ENCODE assay signal across 24 cellular contexts in genomic region chr4:150999091-150999490, GRCh38. TPM values are rescaled to one million over a fixed set of nuclear protein-coding genes. Genes with fewer than 3 reads are reported as not detected.
DNase-seq lines count a peak whose midpoint lies in the region; ATAC-seq and TF ChIP-seq lines count a peak whose summit lies in the region.
"Had no signal": no experiment of that assay in that cellular context is flagged by ENCODE, and none has a peak within 500 bp of the region (broad histone marks: within the 10 kb centered on the region; RNA-seq: fewer than 3 reads in every experiment).

No MANE protein-coding gene starts in this region.

- peaks cover 10% of the 10 kb centered on the region for H3K36me3 Mint-ChIP-seq in activated T-helper 1 cell treated with anti-CD3 and anti-CD28 coated beads, Interleukin-12 subunit alpha, Interleukin-12 subunit beta, Interleukin-2, Interleukin-4 antibody, amounts not matched to agents 30 ng/mL and 10 ng/mL and 1 ng/mL, durations not matched to agents 14 hours and 24 hours and 36 hours (ENCODE audit: low read depth)

- no peak overlapping the region for H3K4me3 ChIP-seq in BLaER1 treated with 17β-estradiol and CSF1 and Interleukin-3, amounts not matched to agents 10 nM and 100 nM
- no peak overlapping the region for H3K4me3 ChIP-seq in OCI-LY7 (ENCODE audit: low read depth, low read length, poor library complexity, severe bottlenecking)
- H3K4me3 ChIP-seq in ectodermal cell (ENCODE audit: insufficient read depth, low read depth, low read length) = no peak overlapping the region
- no peak overlapping the region for H3K4me3 ChIP-seq in spleen
- H3K4me3 ChIP-seq: esophagus squamous epithelium, gastroesophageal sphincter, HAP-1, right atrium auricular region, SJCRH30, tibial artery had no signal

- TF ChIP-seq CTCF in OCI-LY7 (conservative IDR thresholded peaks at IDR 0.05; ENCODE audit: low read length) = no peak
- no peak for TF ChIP-seq CTCF in spleen (IDR thresholded peaks at IDR 0.05 in 8 of 11, conservative IDR thresholded peaks at IDR 0.05 in 3 of 11)

- peak; percentile 77 for DNase-seq in KBM-7
- peak; percentile 32 for DNase-seq in OCI-LY7 (ENCODE audit: low spot score)
- DNase-seq in H4 (ENCODE audit: low spot score) = no peak
- DNase-seq in spleen = no peak
- DNase-seq in activated T-helper 1 cell treated with anti-CD3 and anti-CD28 coated beads, Interleukin-12 subunit alpha, Interleukin-12 subunit beta, Interleukin-2, Interleukin-4 antibody, amounts not matched to agents 30 ng/mL and 10 ng/mL and 1 ng/mL, durations not matched to agents 14 hours and 24 hours and 36 hours (ENCODE audit: low spot score) = no peak
- DNase-seq: activated naive CD8-positive, alpha-beta T cell treated with anti-CD3 and anti-CD28 coated beads, Interleukin-2, amount 10 ng/mL, durations not matched to agents 7 days and 5 days; activated T-cell treated with anti-CD3 and anti-CD28 coated beads, Interleukin-2, amount 50 U/mL, for 4 hours; effector memory CD4-positive, alpha-beta T cell; esophagus squamous epithelium; mesendoderm; naive thymus-derived CD4-positive, alpha-beta T cell; NCI-H1417; NCI-H524 treated with DMSO at 0.1 percent for 48 hours; SJCRH30; stimulated activated CD4-positive, alpha-beta T cell treated with anti-CD3 and anti-CD28 coated beads, Interleukin-15, amount 100 ng/mL, for 24 hours; tibial artery had no signal

- H3K9me2 ChIP-seq in OCI-LY7 (ENCODE audit: insufficient read depth, low read length) = no peaks in the 10 kb centered on the region

- H3K27ac ChIP-seq in BLaER1 treated with 17β-estradiol and CSF1 and Interleukin-3, amounts not matched to agents 10 nM and 100 nM = peak overlapping the region in 3 of 11 experiments; percentile 5 to 43 (median 17); a peak in 2 of 22 replicates
- no peak overlapping the region for H3K27ac ChIP-seq in OCI-LY7 (ENCODE audit: low read depth, low read length, poor library complexity, severe bottlenecking)
- peak overlapping the region; percentile 30 for H3K27ac ChIP-seq in ectodermal cell (ENCODE audit: insufficient read depth, low read depth, low read length, poor library complexity, severe bottlenecking)
- peak overlapping the region in 3 of 8 donors; percentile 13 to 35 (median 26) for H3K27ac ChIP-seq in spleen
- H3K27ac ChIP-seq: esophagus squamous epithelium, gastroesophageal sphincter, KMS-11, right atrium auricular region, SJCRH30, tibial artery had no signal

- H3K4me1 Mint-ChIP-seq in activated T-helper 1 cell treated with anti-CD3 and anti-CD28 coated beads, Interleukin-12 subunit alpha, Interleukin-12 subunit beta, Interleukin-2, Interleukin-4 antibody, amounts not matched to agents 30 ng/mL and 10 ng/mL and 1 ng/mL, durations not matched to agents 14 hours and 24 hours and 36 hours (ENCODE audit: low read depth) = peaks cover 3% of the 10 kb centered on the region

- WGBS in ectodermal cell, 2 experiments = 100% methylated on average over 1 of the region's 1 CpG
- 27 to 44% (median 31%) methylated on average over 1 of the region's 1 CpG for WGBS in spleen, 5 donors

- POLR2A ChIA-PET in OCI-LY7 (lab: Charles Lee) = interaction anchor here (0.6 kb wide), 1 partner anchor 39 kb away, joined by 3 read pairs; no protein-coding TSS in a partner anchor

- peaks cover 1 to 7% (median 2%) of the 10 kb centered on the region in 11 experiments; a peak in 16 of 22 replicates for H3K9me3 ChIP-seq in BLaER1 treated with 17β-estradiol and CSF1 and Interleukin-3, amounts not matched to agents 10 nM and 100 nM (replicated peaks in 1 of 11)
- H3K9me3 ChIP-seq in OCI-LY7 (ENCODE audit: low read length) = no peaks in the 10 kb centered on the region
- H3K9me3 ChIP-seq in ectodermal cell (ENCODE audit: control insufficient read depth, low read length) = no peaks in the 10 kb centered on the region
- H3K9me3 ChIP-seq in spleen = no peaks in the 10 kb centered on the region
- H3K9me3 ChIP-seq: esophagus squamous epithelium, gastroesophageal sphincter, HAP-1, right atrium auricular region, SJCRH30, tibial artery had no signal

- H3K27me3 Mint-ChIP-seq in activated T-helper 1 cell treated with anti-CD3 and anti-CD28 coated beads, Interleukin-12 subunit alpha, Interleukin-12 subunit beta, Interleukin-2, Interleukin-4 antibody, amounts not matched to agents 30 ng/mL and 10 ng/mL and 1 ng/mL, durations not matched to agents 14 hours and 24 hours and 36 hours (ENCODE audit: insufficient read depth) = no peaks in the 10 kb centered on the region
- H3K27me3 Mint-ChIP-seq: activated naive CD8-positive, alpha-beta T cell treated with anti-CD3 and anti-CD28 coated beads, Interleukin-2, amount 10 ng/mL, durations not matched to agents 7 days and 5 days; naive thymus-derived CD4-positive, alpha-beta T cell had no signal

- no peaks in the 10 kb centered on the region for H3K9me3 Mint-ChIP-seq in activated T-helper 1 cell treated with anti-CD3 and anti-CD28 coated beads, Interleukin-12 subunit alpha, Interleukin-12 subunit beta, Interleukin-2, Interleukin-4 antibody, amounts not matched to agents 30 ng/mL and 10 ng/mL and 1 ng/mL, durations not matched to agents 14 hours and 24 hours and 36 hours
- H3K9me3 Mint-ChIP-seq: activated naive CD8-positive, alpha-beta T cell treated with anti-CD3 and anti-CD28 coated beads, Interleukin-2, amount 10 ng/mL, durations not matched to agents 7 days and 5 days; activated T-cell treated with anti-CD3 and anti-CD28 coated beads, Interleukin-2, amount 50 U/mL, for 4 hours had no signal

- peaks cover 0 to 10% (median 0%) of the 10 kb centered on the region in 11 experiments; a peak in 5 of 22 replicates for H3K36me3 ChIP-seq in BLaER1 treated with 17β-estradiol and CSF1 and Interleukin-3, amounts not matched to agents 10 nM and 100 nM
- peaks cover 23% of the 10 kb centered on the region for H3K36me3 ChIP-seq in OCI-LY7 (ENCODE audit: insufficient read depth, low read length)
- no peaks in the 10 kb centered on the region for H3K36me3 ChIP-seq in ectodermal cell (ENCODE audit: control insufficient read depth, insufficient read depth, low read length)
- H3K36me3 ChIP-seq in spleen = peaks cover 0 to 3% (median 0%) of the 10 kb centered on the region in 6 donors
- H3K36me3 ChIP-seq: esophagus squamous epithelium, HAP-1, right atrium auricular region, SJCRH30 had no signal

- TF ChIP-seq POLR2A in spleen (IDR thresholded peaks at IDR 0.05) = no peak

- H3K27me3 ChIP-seq in BLaER1 treated with 17β-estradiol and CSF1 and Interleukin-3, amounts not matched to agents 10 nM and 100 nM = no peaks in the 10 kb centered on the region
- H3K27me3 ChIP-seq in ectodermal cell (ENCODE audit: control insufficient read depth, insufficient read depth, low read length, poor library complexity, severe bottlenecking) (no peaks in the 10 kb centered on the region), spleen (replicated peaks in 1 of 7) (no peaks in the 10 kb centered on the region)
- H3K27me3 ChIP-seq: esophagus squamous epithelium, gastroesophageal sphincter, right atrium auricular region, SJCRH30, tibial artery had no signal

- peaks cover 93% of the 10 kb centered on the region for H3K79me2 ChIP-seq in OCI-LY7 (ENCODE audit: insufficient read depth, low read depth, low read length)

- peaks cover 8 to 25% (median 18%) of the 10 kb centered on the region in 10 experiments; a peak in 19 of 20 replicates for H3K4me1 ChIP-seq in BLaER1 treated with 17β-estradiol and CSF1 and Interleukin-3, amounts not matched to agents 10 nM and 100 nM
- peaks cover 25% of the 10 kb centered on the region for H3K4me1 ChIP-seq in OCI-LY7 (ENCODE audit: insufficient read depth, low read length, poor library complexity, severe bottlenecking)
- no peaks in the 10 kb centered on the region for H3K4me1 ChIP-seq in ectodermal cell (ENCODE audit: control insufficient read depth, insufficient read depth, low read length)
- H3K4me1 ChIP-seq in spleen = peaks cover 0 to 33% (median 13%) of the 10 kb centered on the region in 6 donors
- H3K4me1 ChIP-seq: esophagus squamous epithelium, gastroesophageal sphincter, HAP-1, right atrium auricular region, SJCRH30, tibial artery had no signal

- ATAC-seq in HG03139 (IDR thresholded peaks at IDR 0.05; ENCODE audit: unreplicated experiment) = no peak
- ATAC-seq: activated T-cell treated with anti-CD3 and anti-CD28 coated beads, Interleukin-2, amount 50 U/mL, for 4 hours; gastroesophageal sphincter; naive thymus-derived CD4-positive, alpha-beta T cell had no signal

- H3K4me3 Mint-ChIP-seq in activated T-helper 1 cell treated with anti-CD3 and anti-CD28 coated beads, Interleukin-12 subunit alpha, Interleukin-12 subunit beta, Interleukin-2, Interleukin-4 antibody, amounts not matched to agents 30 ng/mL and 10 ng/mL and 1 ng/mL, durations not matched to agents 14 hours and 24 hours and 36 hours = no peak overlapping the region
- H3K4me3 Mint-ChIP-seq: activated naive CD8-positive, alpha-beta T cell treated with anti-CD3 and anti-CD28 coated beads, Interleukin-2, amount 10 ng/mL, durations not matched to agents 7 days and 5 days; activated T-cell treated with anti-CD3 and anti-CD28 coated beads, Interleukin-2, amount 50 U/mL, for 4 hours; T-helper 2 cell treated with Interferon-gamma antibody and Interleukin-4, amounts not matched to agents 5 μg/mL and 100 μg/mL, for 36 hours had no signal

- in situ Hi-C loops in KBM-7 (cut with MboI; ENCODE audit: low pct_unique_long_range_greater_than_20kb, low sequenced_read_pairs) = no loop called here

- H2AFZ ChIP-seq in OCI-LY7 (ENCODE audit: low read length) = no peak overlapping the region

- H4K20me1 ChIP-seq in BLaER1 treated with 17β-estradiol and CSF1 and Interleukin-3, amounts not matched to agents 10 nM and 100 nM = no peaks in the 10 kb centered on the region
- peaks cover 11% of the 10 kb centered on the region for H4K20me1 ChIP-seq in OCI-LY7 (ENCODE audit: insufficient read depth, low read length)

- no peak overlapping the region for H3K27ac Mint-ChIP-seq in activated T-helper 1 cell treated with anti-CD3 and anti-CD28 coated beads, Interleukin-12 subunit alpha, Interleukin-12 subunit beta, Interleukin-2, Interleukin-4 antibody, amounts not matched to agents 30 ng/mL and 10 ng/mL and 1 ng/mL, durations not matched to agents 14 hours and 24 hours and 36 hours
- H3K27ac Mint-ChIP-seq: activated naive CD8-positive, alpha-beta T cell treated with anti-CD3 and anti-CD28 coated beads, Interleukin-2, amount 10 ng/mL, durations not matched to agents 7 days and 5 days; T-helper 2 cell treated with Interferon-gamma antibody and Interleukin-4, amounts not matched to agents 5 μg/mL and 100 μg/mL, for 36 hours had no signal

- BruUV-seq in OCI-LY7 (replicated peaks; lab: Mats Ljungman, UMichigan) = no TSS peak

- CTCF ChIA-PET in OCI-LY7 (lab: Charles Lee; ENCODE audit: unreplicated experiment) = no interaction called here

- H3K4me2 ChIP-seq in BLaER1 treated with 17β-estradiol and CSF1 and Interleukin-3, amounts not matched to agents 10 nM and 100 nM = peak overlapping the region in 10 of 11 experiments; percentile 13 to 63 (median 34); a peak in 14 of 22 replicates
- H3K4me2 ChIP-seq in OCI-LY7 (ENCODE audit: low read length) = peak overlapping the region; percentile 48
- H3K4me2 ChIP-seq: KMS-11 had no signal

- intact Hi-C loops in OCI-LY7 (cut with micrococcal nuclease; ENCODE audit: unreplicated experiment) (no loop called here), spleen (cut with DNase I; ENCODE audit: low total_unique reads) (no loop called here)
- intact Hi-C loops in activated T-helper 1 cell treated with anti-CD3 and anti-CD28 coated beads, Interleukin-12 subunit alpha, Interleukin-12 subunit beta, Interleukin-2, Interleukin-4 antibody, amounts not matched to agents 30 ng/mL and 10 ng/mL and 1 ng/mL, durations not matched to agents 14 hours and 24 hours and 36 hours (cut with micrococcal nuclease) = no loop called here

- H3K9ac ChIP-seq in BLaER1 treated with 17β-estradiol and CSF1 and Interleukin-3, amounts not matched to agents 10 nM and 100 nM = 0 out of 22 replicates have a peak overlapping the region, but pooled peaks of 1 of the 11 experiments have one; percentile 6
- H3K9ac ChIP-seq: KMS-11 had no signal

RNA-seq across cellular contexts. Expression of gene LRBA, which starts 16.0 kb away (rescaled TPM):
- 48.9 and 60.4 TPM in 2 replicates for total RNA-seq in OCI-LY7 (2014; rRNA removed; shearing (Covaris generic))
- total RNA-seq in OCI-LY7 (2022) = 63.2 and 66.7 TPM in 2 replicates
- 53.5 TPM for polyA plus RNA-seq in ectodermal cell (2013, experiment 1 of 4)
- 69.1 TPM for polyA plus RNA-seq in ectodermal cell (2013, experiment 2 of 4)
- polyA plus RNA-seq in ectodermal cell (2013, experiment 3 of 4) = 38.7 TPM
- 45.4 TPM for polyA plus RNA-seq in ectodermal cell (2013, experiment 4 of 4)
- 31.1 and 31.7 TPM in 2 replicates for total RNA-seq in H4 (2014; rRNA removed; shearing (Covaris generic))
- total RNA-seq in spleen = 10 to 100 TPM; 49.9 to 84.9 (median 59.2) TPM
- polyA plus RNA-seq in spleen = 10 to 100 TPM in 2 of 3 donors, 1 to 10 TPM in 1; 8.2 to 11.6 (median 10.8) TPM
- 54.2 and 60.7 TPM in 2 replicates for total RNA-seq in activated T-helper 1 cell treated with anti-CD3 and anti-CD28 coated beads, Interleukin-12 subunit alpha, Interleukin-12 subunit beta, Interleukin-2, Interleukin-4 antibody, amounts not matched to agents 30 ng/mL and 10 ng/mL and 1 ng/mL, durations not matched to agents 14 hours and 24 hours and 36 hours

Comparison
In these comparisons a context has a peak if more than half of its experiments do, and no peak if none do; other contexts are left out.
1. DNase-seq: peak in KBM-7 (single experiment) and OCI-LY7 (single experiment); none in H4 (single experiment), spleen (single experiment) and activated T-helper 1 cell treated with anti-CD3 and anti-CD28 coated beads, Interleukin-12 subunit alpha, Interleukin-12 subunit beta, Interleukin-2, Interleukin-4 antibody, amounts not matched to agents 30 ng/mL and 10 ng/mL and 1 ng/mL, durations not matched to agents 14 hours and 24 hours and 36 hours (single experiment).